ENCODE assay signal across 23 cellular contexts in genomic region chr20:61768926-61769832, GRCh38.
"Had no signal": no experiment of that assay in that cellular context is flagged by ENCODE, and none has a peak within 500 bp of the region (broad histone marks: within the 10 kb centered on the region; RNA-seq: fewer than 3 reads in every experiment).

No MANE protein-coding gene starts in this region.

- FAIRE-seq: RCC 7860 had no signal

- H3K27ac Mint-ChIP-seq: activated CD8-positive, alpha-beta T cell treated with anti-CD3 and anti-CD28 coated beads for 36 hours; activated naive CD4-positive, alpha-beta T cell treated with anti-CD3 and anti-CD28 coated beads, Interleukin-2, amount 50 U/mL, for 24 hours; activated T-cell treated with anti-CD3 and anti-CD28 coated beads, Interleukin-2, amount 50 U/mL, for 72 hours; activated T-helper 2 cell treated with anti-CD3 and anti-CD28 coated beads, Interferon-gamma antibody, Interleukin-2, Interleukin-4, amounts not matched to agents 10 μg/mL and 5 μg/mL and 100 μg/mL, durations not matched to agents 14 hours and 24 hours and 36 hours; T-helper 1 cell treated with Interleukin-12 subunit alpha and Interleukin-12 subunit beta and Interleukin-4 antibody, amounts not matched to agents 30 μg/mL and 1 μg/mL, for 36 hours had no signal

- H3K27me3 Mint-ChIP-seq: activated CD8-positive, alpha-beta T cell treated with anti-CD3 and anti-CD28 coated beads for 36 hours had no signal

- H3K27me3 ChIP-seq: ascending aorta, body of pancreas had no signal

- H3K4me1 Mint-ChIP-seq: activated naive CD4-positive, alpha-beta T cell treated with anti-CD3 and anti-CD28 coated beads, Interleukin-2, amount 50 U/mL, for 24 hours had no signal

- H3K27ac ChIP-seq: ascending aorta, body of pancreas had no signal

- H3K9me3 Mint-ChIP-seq: activated CD8-positive, alpha-beta T cell treated with anti-CD3 and anti-CD28 coated beads for 36 hours; activated naive CD4-positive, alpha-beta T cell treated with anti-CD3 and anti-CD28 coated beads, Interleukin-2, amount 50 U/mL, for 24 hours; activated T-cell treated with anti-CD3 and anti-CD28 coated beads, Interleukin-2, amount 50 U/mL, for 72 hours; activated T-helper 2 cell treated with anti-CD3 and anti-CD28 coated beads, Interferon-gamma antibody, Interleukin-2, Interleukin-4, amounts not matched to agents 10 μg/mL and 5 μg/mL and 100 μg/mL, durations not matched to agents 14 hours and 24 hours and 36 hours; T-helper 1 cell treated with Interleukin-12 subunit alpha and Interleukin-12 subunit beta and Interleukin-4 antibody, amounts not matched to agents 30 μg/mL and 1 μg/mL, for 36 hours had no signal

- H3K36me3 ChIP-seq: ascending aorta had no signal

- ATAC-seq: activated CD4-positive, CD25-positive, alpha-beta regulatory T cell treated with anti-CD3 and anti-CD28 coated beads, Interleukin-2, amount 50 U/mL, for 24 hours; activated CD8-positive, alpha-beta T cell treated with anti-CD3 and anti-CD28 coated beads for 36 hours; activated T-cell treated with anti-CD3 and anti-CD28 coated beads, Interleukin-2, amount 50 U/mL, for 72 hours; body of pancreas; PC-3 had no signal

- H3K4me3 ChIP-seq: ascending aorta, body of pancreas had no signal

- H3K4me1 ChIP-seq: ascending aorta, body of pancreas had no signal

- H3K36me3 Mint-ChIP-seq: activated naive CD4-positive, alpha-beta T cell treated with anti-CD3 and anti-CD28 coated beads, Interleukin-2, amount 50 U/mL, for 24 hours had no signal

- H3K4me3 Mint-ChIP-seq: activated CD8-positive, alpha-beta T cell treated with anti-CD3 and anti-CD28 coated beads for 36 hours; activated naive CD4-positive, alpha-beta T cell treated with anti-CD3 and anti-CD28 coated beads, Interleukin-2, amount 50 U/mL, for 24 hours; activated T-cell treated with anti-CD3 and anti-CD28 coated beads, Interleukin-2, amount 50 U/mL, for 72 hours; T-helper 1 cell treated with Interleukin-12 subunit alpha and Interleukin-12 subunit beta and Interleukin-4 antibody, amounts not matched to agents 30 μg/mL and 1 μg/mL, for 36 hours had no signal

- DNase-seq: activated CD4-positive, alpha-beta T cell treated with anti-CD3 and anti-CD28 coated beads for 4 hours; activated CD8-positive, alpha-beta memory T cell treated with anti-CD3 and anti-CD28 coated beads, Interleukin-2, amount 50 U/mL, for 4 hours; activated CD8-positive, alpha-beta T cell treated with anti-CD3 and anti-CD28 coated beads for 36 hours; activated gamma-delta T cell treated with Interleukin-2 at 50 U/mL for 16 hours; activated T-cell treated with anti-CD3 and anti-CD28 coated beads, Interleukin-2, amount 50 U/mL, for 72 hours; amniotic stem cell; body of pancreas; central memory CD4-positive, alpha-beta T cell; Kasumi-1; NCI-H1105 treated with DMSO at 0.1 percent for 48 hours; NCI-H146; NCI-H187 treated with DMSO at 0.1 percent for 48 hours; NCI-H2081 treated with DMSO at 0.1 percent for 48 hours; NCI-H446; NCI-H524; PC-3; SHP77 treated with DMSO at 0.1 percent for 48 hours had no signal

- H3K9me3 ChIP-seq: ascending aorta, body of pancreas had no signal
